ENCODE assay signal across 1 cellular context in the genomic region with DNA sequence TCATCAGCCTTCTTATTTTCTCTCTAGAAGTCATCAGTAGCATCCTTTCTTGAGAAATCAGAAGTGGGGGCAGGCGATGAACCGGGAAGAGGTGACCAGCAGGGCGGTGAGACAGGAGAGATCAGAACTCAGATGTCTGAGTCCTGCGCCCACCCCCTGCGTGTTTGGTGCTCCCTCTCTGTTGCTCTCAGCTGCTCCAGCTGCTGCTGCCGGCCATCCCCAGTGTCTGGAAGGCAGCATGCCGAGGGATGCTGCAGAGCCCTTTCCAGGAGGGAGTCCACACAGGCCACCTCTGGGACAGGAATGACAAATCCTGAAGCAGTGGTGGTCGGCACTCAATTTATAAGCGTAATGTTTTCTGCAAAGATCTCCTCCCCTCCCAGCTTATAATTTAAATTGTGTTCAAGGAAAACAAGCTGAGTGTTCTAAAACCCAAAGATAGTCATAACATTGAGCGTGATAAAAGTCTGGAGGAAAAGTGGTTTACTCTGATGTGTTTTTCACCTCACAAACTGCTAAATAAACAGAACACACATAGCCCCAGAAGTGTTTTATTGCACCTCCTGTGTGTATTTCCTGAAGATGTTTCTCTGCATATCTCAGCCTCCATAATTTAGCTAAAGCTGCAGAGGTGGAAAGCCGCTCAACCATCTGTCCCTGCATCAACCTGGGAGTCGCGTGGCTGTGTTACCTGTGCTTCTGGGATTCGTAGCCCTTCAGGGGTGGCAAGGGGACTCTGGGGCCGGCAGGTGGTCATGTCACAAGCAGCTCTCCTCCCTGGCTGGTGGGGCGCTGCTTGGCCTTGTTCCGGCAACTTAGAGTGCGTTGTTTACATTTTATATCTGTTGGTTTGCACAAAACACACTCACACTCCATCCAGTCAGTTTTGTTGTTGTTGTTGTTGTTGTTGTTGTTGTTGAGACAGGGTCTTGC.
TF ChIP-seq lines count a peak whose summit lies in the region.

No MANE protein-coding gene starts in this region.

TF ChIP-seq in K562, 482 proteins besides CTCF, POLR2A, EP300 and RAD21 (continued from another document):
- TF ChIP-seq, protein P1, sequence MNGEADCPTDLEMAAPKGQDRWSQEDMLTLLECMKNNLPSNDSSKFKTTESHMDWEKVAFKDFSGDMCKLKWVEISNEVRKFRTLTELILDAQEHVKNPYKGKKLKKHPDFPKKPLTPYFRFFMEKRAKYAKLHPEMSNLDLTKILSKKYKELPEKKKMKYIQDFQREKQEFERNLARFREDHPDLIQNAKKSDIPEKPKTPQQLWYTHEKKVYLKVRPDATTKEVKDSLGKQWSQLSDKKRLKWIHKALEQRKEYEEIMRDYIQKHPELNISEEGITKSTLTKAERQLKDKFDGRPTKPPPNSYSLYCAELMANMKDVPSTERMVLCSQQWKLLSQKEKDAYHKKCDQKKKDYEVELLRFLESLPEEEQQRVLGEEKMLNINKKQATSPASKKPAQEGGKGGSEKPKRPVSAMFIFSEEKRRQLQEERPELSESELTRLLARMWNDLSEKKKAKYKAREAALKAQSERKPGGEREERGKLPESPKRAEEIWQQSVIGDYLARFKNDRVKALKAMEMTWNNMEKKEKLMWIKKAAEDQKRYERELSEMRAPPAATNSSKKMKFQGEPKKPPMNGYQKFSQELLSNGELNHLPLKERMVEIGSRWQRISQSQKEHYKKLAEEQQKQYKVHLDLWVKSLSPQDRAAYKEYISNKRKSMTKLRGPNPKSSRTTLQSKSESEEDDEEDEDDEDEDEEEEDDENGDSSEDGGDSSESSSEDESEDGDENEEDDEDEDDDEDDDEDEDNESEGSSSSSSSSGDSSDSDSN (IDR thresholded peaks at IDR 0.05; ENCODE audit: borderline replicate concordance in 1 of 2, low read depth in 2 of 2, low read length in 2 of 2) = no peak
- TF ChIP-seq, protein P2, sequence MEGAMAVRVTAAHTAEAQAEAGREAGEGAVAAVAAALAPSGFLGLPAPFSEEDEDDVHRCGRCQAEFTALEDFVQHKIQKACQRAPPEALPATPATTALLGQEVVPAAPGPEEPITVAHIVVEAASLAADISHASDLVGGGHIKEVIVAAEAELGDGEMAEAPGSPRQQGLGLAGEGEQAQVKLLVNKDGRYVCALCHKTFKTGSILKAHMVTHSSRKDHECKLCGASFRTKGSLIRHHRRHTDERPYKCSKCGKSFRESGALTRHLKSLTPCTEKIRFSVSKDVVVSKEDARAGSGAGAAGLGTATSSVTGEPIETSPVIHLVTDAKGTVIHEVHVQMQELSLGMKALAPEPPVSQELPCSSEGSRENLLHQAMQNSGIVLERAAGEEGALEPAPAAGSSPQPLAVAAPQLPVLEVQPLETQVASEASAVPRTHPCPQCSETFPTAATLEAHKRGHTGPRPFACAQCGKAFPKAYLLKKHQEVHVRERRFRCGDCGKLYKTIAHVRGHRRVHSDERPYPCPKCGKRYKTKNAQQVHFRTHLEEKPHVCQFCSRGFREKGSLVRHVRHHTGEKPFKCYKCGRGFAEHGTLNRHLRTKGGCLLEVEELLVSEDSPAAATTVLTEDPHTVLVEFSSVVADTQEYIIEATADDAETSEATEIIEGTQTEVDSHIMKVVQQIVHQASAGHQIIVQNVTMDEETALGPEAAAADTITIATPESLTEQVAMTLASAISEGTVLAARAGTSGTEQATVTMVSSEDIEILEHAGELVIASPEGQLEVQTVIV (CRISPR knock-in tag; IDR thresholded peaks at IDR 0.05; ENCODE audit: borderline replicate concordance) = no peak
- TF ChIP-seq L3MBTL2 (IDR thresholded peaks at IDR 0.05) (no peak), SP1 (CRISPR knock-in tag; IDR thresholded peaks at IDR 0.05) (no peak)
